2 cellular contexts compared by ENCODE assay signal in genomic region chr6:55536579-55536978, GRCh38.
TF ChIP-seq lines count a peak whose summit lies in the region.

No MANE protein-coding gene starts in this region.

TF ChIP-seq in HEK293, 187 proteins besides CTCF, POLR2A, EP300 and RAD21:
- peak; percentile 50; the same call in 1 of the 2 replicates for TF ChIP-seq PRDM6 (tag by site-specific recombination; IDR thresholded peaks at IDR 0.05)
- TF ChIP-seq ZNF747 (tag by site-specific recombination; IDR thresholded peaks at IDR 0.05), result no peak
- TF ChIP-seq FEZF1 (tag by site-specific recombination; IDR thresholded peaks at IDR 0.05), result peak; percentile 69
- TF ChIP-seq ZNF561 (tag by site-specific recombination; IDR thresholded peaks at IDR 0.05; ENCODE audit: borderline replicate concordance), result no peak

TF ChIP-seq in endothelial cell of umbilical vein, 7 proteins besides CTCF, POLR2A, EP300 and RAD21:
- TF ChIP-seq MYC (IDR thresholded peaks at IDR 0.05; ENCODE audit: low read depth, low read length), result no peak
- TF ChIP-seq GATA2 (IDR thresholded peaks at IDR 0.05; ENCODE audit: insufficient read depth, insufficient read length, low read depth, low read length), result no peak
- TF ChIP-seq EZH2 (IDR thresholded peaks at IDR 0.05; ENCODE audit: borderline replicate concordance, low read depth, low read length, severe bottlenecking), result no peak
- TF ChIP-seq MAX (IDR thresholded peaks at IDR 0.05; ENCODE audit: insufficient read depth, insufficient read length), result no peak
- TF ChIP-seq FOS (IDR thresholded peaks at IDR 0.05; ENCODE audit: borderline replicate concordance, insufficient read depth, low read length), result no peak
- TF ChIP-seq POLR2AphosphoS5 (IDR thresholded peaks at IDR 0.05; ENCODE audit: insufficient read depth, low read depth, low read length), result no peak
